ENCODE assay signal across 9 cellular contexts in genomic region chr6:129748212-129748900, GRCh38. TPM values are rescaled to one million over a fixed set of nuclear protein-coding genes. Genes with fewer than 3 reads are reported as not detected.
DNase-seq lines count a peak whose midpoint lies in the region; ATAC-seq and TF ChIP-seq lines count a peak whose summit lies in the region.
"Had no signal": no experiment of that assay in that cellular context is flagged by ENCODE, and none has a peak within 500 bp of the region (broad histone marks: within the 10 kb centered on the region; RNA-seq: fewer than 3 reads in every experiment).

No MANE protein-coding gene starts in this region.

- H3K9me3 Mint-ChIP-seq in activated CD8-positive, alpha-beta memory T cell treated with anti-CD3 and anti-CD28 coated beads, Interleukin-2, amount 10 ng/mL, durations not matched to agents 7 days and 5 days (ENCODE audit: low read depth) = no peaks in the 10 kb centered on the region

- TF ChIP-seq CTCF in HCT116 (IDR thresholded peaks at IDR 0.05 in 2 of 3, conservative IDR thresholded peaks at IDR 0.05 in 1 of 3; ENCODE audit: borderline replicate concordance in 1 of 3, insufficient read depth in 1 of 3, low read depth in 2 of 3, low read length in 2 of 3) = peak in 2 of 3 experiments; percentile 48 to 61; a peak in 4 of 6 replicates
- TF ChIP-seq CTCF in fibroblast of villous mesenchyme (IDR thresholded peaks at IDR 0.05; ENCODE audit: insufficient read depth, low read depth, low read length) = peak; percentile 37

- H3K9ac ChIP-seq in HCT116 (ENCODE audit: low read length) = peak overlapping the region; percentile 60

- H3K9me3 ChIP-seq in HCT116 (ENCODE audit: control insufficient read depth in 1 of 2, insufficient read depth in 1 of 2, low read depth in 1 of 2, low read length in 2 of 2) = no peaks in the 10 kb centered on the region
- H3K9me3 ChIP-seq: body of pancreas had no signal

- peak; percentile 39 for TF ChIP-seq POLR2A in GM15510 (IDR thresholded peaks at IDR 0.05; ENCODE audit: borderline replicate concordance, extremely low read depth, insufficient read length)
- TF ChIP-seq POLR2A in HCT116 (IDR thresholded peaks at IDR 0.05; ENCODE audit: borderline replicate concordance, extremely low read depth, insufficient read depth, insufficient read length) = no peak

- RAD21 ChIA-PET in HCT116 (lab: Charles Lee; ENCODE audit: low non-redundant PET in 1 of 2, low total read pairs in 2 of 2, uncharacterized antibody in 2 of 2, unreplicated experiment in 2 of 2) = interaction anchor here (1.0 to 1.2 kb wide), 2 partner anchors 247 to 249 kb away, joined by 3 read pairs; no protein-coding TSS in a partner anchor

- H3K4me1 Mint-ChIP-seq in activated CD8-positive, alpha-beta memory T cell treated with anti-CD3 and anti-CD28 coated beads, Interleukin-2, amount 10 ng/mL, durations not matched to agents 7 days and 5 days = peaks cover 50% of the 10 kb centered on the region

- H3K4me3 ChIP-seq in HCT116 (replicated peaks in 1 of 2; ENCODE audit: low read depth in 1 of 2, low read length in 2 of 2) = peak overlapping the region in 1 of 2 experiments; percentile 38; a peak in 2 of 4 replicates
- H3K4me3 ChIP-seq in fibroblast of villous mesenchyme (ENCODE audit: low read depth, low read length) = no peak overlapping the region
- H3K4me3 ChIP-seq: body of pancreas had no signal

- peak overlapping the region; percentile 92 for H3K27ac Mint-ChIP-seq in activated CD8-positive, alpha-beta memory T cell treated with anti-CD3 and anti-CD28 coated beads, Interleukin-2, amount 10 ng/mL, durations not matched to agents 7 days and 5 days

- no peaks in the 10 kb centered on the region for H3K79me2 ChIP-seq in HCT116 (ENCODE audit: insufficient read depth, low read length)

- H3K36me3 ChIP-seq in HCT116 (ENCODE audit: control insufficient read depth in 1 of 2, insufficient read depth in 2 of 2, low read length in 2 of 2) = no peaks in the 10 kb centered on the region

- H3K27me3 Mint-ChIP-seq in activated CD8-positive, alpha-beta memory T cell treated with anti-CD3 and anti-CD28 coated beads, Interleukin-2, amount 10 ng/mL, durations not matched to agents 7 days and 5 days = no peaks in the 10 kb centered on the region

- peak overlapping the region; percentile 11 for H2AFZ ChIP-seq in HCT116 (ENCODE audit: low read depth, low read length, poor library complexity, severe bottlenecking)

- peaks cover 86 to 94% of the 10 kb centered on the region in 2 experiments for H3K4me1 ChIP-seq in HCT116 (ENCODE audit: control insufficient read depth in 1 of 2, insufficient read depth in 2 of 2, low read length in 2 of 2)
- H3K4me1 ChIP-seq: body of pancreas had no signal

- peak overlapping the region; percentile 72 for H3K4me2 ChIP-seq in HCT116 (ENCODE audit: low read length)

- H3K4me3 Mint-ChIP-seq in activated CD8-positive, alpha-beta memory T cell treated with anti-CD3 and anti-CD28 coated beads, Interleukin-2, amount 10 ng/mL, durations not matched to agents 7 days and 5 days = peak overlapping the region; percentile 72

- DNase-seq in HCT116 (ENCODE audit: low read depth, low spot score) (peak; percentile 90), NAMALWA (ENCODE audit: low spot score) (peak; percentile 86), fibroblast of villous mesenchyme (ENCODE audit: low read depth) (peak; percentile 88), NCI-H524 (lab: John Stamatoyannopoulos, UW) (no peak), mesenteric fat pad (ENCODE audit: low spot score) (no peak)
- DNase-seq in activated CD8-positive, alpha-beta memory T cell treated with anti-CD3 and anti-CD28 coated beads, Interleukin-2, amount 10 ng/mL, durations not matched to agents 7 days and 5 days = peak; percentile 82
- peak; percentile 71 for DNase-seq in stimulated activated CD4-positive, alpha-beta T cell treated with anti-CD3 and anti-CD28 coated beads, Interleukin-15, amount 100 ng/mL, for 24 hours

- no peak; the same call in 1 of the 2 replicates for TF ChIP-seq RAD21 in HCT116 (IDR thresholded peaks at IDR 0.05; ENCODE audit: low read depth)

- POLR2A ChIA-PET in HCT116 (lab: Charles Lee) = interaction anchor here (0.7 to 3.0 kb wide), 11 partner anchors 17 to 257 kb away, joined by 3 to 12 read pairs (median 6); partner anchors contain the start of gene ARHGAP18

- intact Hi-C loops in HCT116 (cut with micrococcal nuclease) = loop anchor here (2.0 to 5.0 kb wide), 4 partner anchors 66 to 258 kb away; no protein-coding TSS in a partner anchor

- H3K9me2 ChIP-seq in HCT116 (ENCODE audit: insufficient read depth) = no peaks in the 10 kb centered on the region

- BruUV-seq in HCT116 (replicated peaks; lab: Mats Ljungman, UMichigan) = TSS peak; percentile 94

- peak; percentile 47 for ATAC-seq in HCT116
- ATAC-seq in activated CD8-positive, alpha-beta memory T cell treated with anti-CD3 and anti-CD28 coated beads, Interleukin-2, amount 10 ng/mL, durations not matched to agents 7 days and 5 days = peak; percentile 95
- ATAC-seq: body of pancreas had no signal

- no peaks in the 10 kb centered on the region for H4K20me1 ChIP-seq in HCT116 (ENCODE audit: insufficient read depth)

- CTCF ChIA-PET in HCT116 (lab: Charles Lee) = interaction anchor here (1.0 to 1.4 kb wide), 3 partner anchors 17 to 66 kb away, joined by 3 to 7 read pairs (median 4); no protein-coding TSS in a partner anchor
- CTCF ChIA-PET in activated CD8-positive, alpha-beta memory T cell treated with anti-CD3 and anti-CD28 coated beads, Interleukin-2, amount 10 ng/mL, durations not matched to agents 7 days and 5 days (lab: Charles Lee) = interaction anchor here (0.6 to 3.1 kb wide), 20 partner anchors 9 to 273 kb away, joined by 3 to 19 read pairs (median 4); no protein-coding TSS in a partner anchor

- no peaks in the 10 kb centered on the region for H3K27me3 ChIP-seq in HCT116 (ENCODE audit: insufficient read depth, low read length)
- H3K27me3 ChIP-seq: body of pancreas had no signal

- H3K36me3 Mint-ChIP-seq in activated CD8-positive, alpha-beta memory T cell treated with anti-CD3 and anti-CD28 coated beads, Interleukin-2, amount 10 ng/mL, durations not matched to agents 7 days and 5 days = peaks cover 1% of the 10 kb centered on the region

- peak overlapping the region; percentile 100 for H3K27ac ChIP-seq in HCT116 (ENCODE audit: low read depth, low read length)
- H3K27ac ChIP-seq: body of pancreas had no signal

TF ChIP-seq in HCT116, 20 proteins besides CTCF, POLR2A, EP300 and RAD21 (continues in another document):
- peak; percentile 79 for TF ChIP-seq TCF7L2 (IDR thresholded peaks at IDR 0.05; ENCODE audit: borderline replicate concordance, extremely low read depth, insufficient read depth, insufficient read length)
- no peak for TF ChIP-seq ZFX (IDR thresholded peaks at IDR 0.05)
- TF ChIP-seq CBX3 (IDR thresholded peaks at IDR 0.05; ENCODE audit: low read depth) = peak; percentile 74
- peak; percentile 83 for TF ChIP-seq ATF3 (IDR thresholded peaks at IDR 0.05)
- TF ChIP-seq REST (IDR thresholded peaks at IDR 0.05; ENCODE audit: low read depth) = no peak
- peak; percentile 72; the same call in 1 of the 2 replicates for TF ChIP-seq EGR1 (IDR thresholded peaks at IDR 0.05; ENCODE audit: low read depth)
- peak; percentile 62; the same call in 1 of the 2 replicates for TF ChIP-seq SIN3A (IDR thresholded peaks at IDR 0.05; ENCODE audit: low read depth)
- TF ChIP-seq MAX (IDR thresholded peaks at IDR 0.05) = no peak; the same call in none of the 2 replicates
- TF ChIP-seq SP1 (IDR thresholded peaks at IDR 0.05; ENCODE audit: low read depth) = peak; percentile 91
- peak; percentile 46; the same call in 1 of the 2 replicates for TF ChIP-seq FOSL1 (IDR thresholded peaks at IDR 0.05; ENCODE audit: low read depth)
- peak; percentile 37 for TF ChIP-seq YY1 (IDR thresholded peaks at IDR 0.05; ENCODE audit: extremely low read depth, insufficient replicate concordance, low read depth, low read length)
- no peak; the same call in 1 of the 2 replicates for TF ChIP-seq ELF1 (IDR thresholded peaks at IDR 0.05; ENCODE audit: borderline replicate concordance, low read depth)
- peak; percentile 56 for TF ChIP-seq JUND (IDR thresholded peaks at IDR 0.05)
- peak; percentile 95 for TF ChIP-seq CEBPB (IDR thresholded peaks at IDR 0.05; ENCODE audit: low read depth)

RNA-seq across cellular contexts. Expression of gene ARHGAP18, which starts 38.4 kb away (rescaled TPM):
- total RNA-seq in HCT116 (2021; ENCODE audit: unreplicated experiment) (70.3 TPM), fibroblast of villous mesenchyme (30.9 and 47.1 TPM in 2 replicates), mesenteric fat pad (24.4 TPM)
- polyA plus RNA-seq in HCT116 (2012) = 20.1 and 25.5 TPM in 2 replicates
- 10 to 100 TPM; 14.1 to 20.8 TPM for total RNA-seq in activated CD8-positive, alpha-beta memory T cell treated with anti-CD3 and anti-CD28 coated beads, Interleukin-2, amount 10 ng/mL, durations not matched to agents 7 days and 5 days

Comparison
In these comparisons a context has a peak if more than half of its experiments do, and no peak if none do; other contexts are left out.
1. DNase-seq: peak in HCT116 (single experiment), NAMALWA (single experiment), activated CD8-positive, alpha-beta memory T cell treated with anti-CD3 and anti-CD28 coated beads, Interleukin-2, amount 10 ng/mL, durations not matched to agents 7 days and 5 days (single experiment), fibroblast of villous mesenchyme (single experiment) and stimulated activated CD4-positive, alpha-beta T cell treated with anti-CD3 and anti-CD28 coated beads, Interleukin-15, amount 100 ng/mL, for 24 hours (single experiment); none in NCI-H524 (0 of 2) and mesenteric fat pad (single experiment).